Comparison of ENCODE assay signal across 22 cellular contexts in the genomic region with DNA sequence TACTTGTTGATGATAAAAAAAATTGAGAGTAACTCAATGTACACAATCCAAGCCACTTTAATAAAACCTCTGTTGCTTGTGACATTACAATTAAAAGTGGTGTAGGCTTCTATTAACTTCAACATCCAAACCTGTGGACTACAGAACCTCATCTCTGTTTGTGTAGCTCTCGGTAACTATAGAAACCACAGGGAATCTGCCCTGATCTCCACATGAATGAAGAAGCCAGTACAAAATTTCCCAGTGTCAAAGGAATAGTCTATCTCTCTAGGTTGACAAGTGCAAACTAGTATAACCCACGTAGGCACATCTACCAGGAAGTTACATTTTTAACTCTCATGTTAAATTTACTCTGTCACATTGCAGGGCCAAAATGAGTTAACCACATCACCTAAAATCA.
DNase-seq lines count a peak whose midpoint lies in the region; TF ChIP-seq lines count a peak whose summit lies in the region.
"Had no signal": no experiment of that assay in that cellular context is flagged by ENCODE, and none has a peak within 500 bp of the region (broad histone marks: within the 10 kb centered on the region; RNA-seq: fewer than 3 reads in every experiment).

No MANE protein-coding gene starts in this region.

- H3K4me1 ChIP-seq in endodermal cell (ENCODE audit: control insufficient read depth, insufficient read depth, low read length), result no peaks in the 10 kb centered on the region

- WGBS in endodermal cell (ENCODE audit: insufficient coverage in 1 of 2, insufficient read length in 1 of 2), 2 experiments, result 56 to 63% methylated on average over 1 to 2 of the region's 2 CpGs

- no peaks in the 10 kb centered on the region for H3K27me3 ChIP-seq in endodermal cell (ENCODE audit: control insufficient read depth, insufficient read depth, low read length, poor library complexity, severe bottlenecking)
- H3K27me3 ChIP-seq: hepatocyte, tibial nerve had no signal

- no peaks in the 10 kb centered on the region for H3K36me3 ChIP-seq in endodermal cell (ENCODE audit: control insufficient read depth, insufficient read depth, low read length)
- H3K36me3 ChIP-seq: tibial nerve had no signal

- H3K27ac Mint-ChIP-seq in endodermal cell, result no peak overlapping the region
- H3K27ac Mint-ChIP-seq: activated B cell treated with CpG ODN at 0.5 μM for 24 hours; activated CD4-positive, alpha-beta memory T cell treated with anti-CD3 and anti-CD28 coated beads for 36 hours; CD4-positive, CD25-positive, alpha-beta regulatory T cell had no signal

- H3K27ac ChIP-seq in endodermal cell (ENCODE audit: low read depth, low read length), result peak overlapping the region; percentile 12
- H3K27ac ChIP-seq: hepatocyte, skin epidermis, tibial nerve had no signal

- no peak overlapping the region for H3K4me3 ChIP-seq in endodermal cell (ENCODE audit: low read length)
- H3K4me3 ChIP-seq: hepatocyte, skin epidermis, tibial nerve had no signal

- TF ChIP-seq CTCF in endodermal cell (conservative IDR thresholded peaks at IDR 0.05), result no peak

- peaks cover 15% of the 10 kb centered on the region for H3K4me1 Mint-ChIP-seq in endodermal cell
- H3K4me1 Mint-ChIP-seq: activated B cell treated with CpG ODN at 0.5 μM for 24 hours had no signal

- no peaks in the 10 kb centered on the region for H3K9me3 Mint-ChIP-seq in endodermal cell
- H3K9me3 Mint-ChIP-seq: activated B cell treated with CpG ODN at 0.5 μM for 24 hours; activated CD4-positive, alpha-beta memory T cell treated with anti-CD3 and anti-CD28 coated beads for 36 hours; CD4-positive, CD25-positive, alpha-beta regulatory T cell had no signal

- peak; percentile 3 for DNase-seq in HT-29 (ENCODE audit: low spot score)
- peak; percentile 8 for DNase-seq in NCI-H146 treated with DMSO at 0.1 percent for 48 hours (lab: John Stamatoyannopoulos, UW; ENCODE audit: unreplicated experiment)
- no peak for DNase-seq in endodermal cell
- DNase-seq in left kidney (ENCODE audit: low read depth, low spot score), result peak; percentile 69
- DNase-seq in nucleus accumbens (lab: John Stamatoyannopoulos, UW), result no peak
- no peak for DNase-seq in COR-L47 (lab: John Stamatoyannopoulos, UW)
- no peak for DNase-seq in activated CD8-positive, alpha-beta memory T cell treated with anti-CD3 and anti-CD28 coated beads, Interleukin-2, amount 50 U/mL, for 4 hours
- DNase-seq: activated B cell treated with CpG ODN at 0.5 μM for 24 hours; activated CD4-positive, alpha-beta memory T cell treated with anti-CD3 and anti-CD28 coated beads for 36 hours; activated gamma-delta T cell; CD4-positive, CD25-positive, alpha-beta regulatory T cell; effector CD8-positive, alpha-beta T cell; IMR-90; kidney glomerular epithelial cell; mesenchymal stem cell; NCI-H1105; NCI-H2107; NCI-H524 treated with DMSO at 0.1 percent for 48 hours; occipital lobe had no signal

- no peak overlapping the region for H3K4me3 Mint-ChIP-seq in endodermal cell
- H3K4me3 Mint-ChIP-seq: activated B cell treated with CpG ODN at 0.5 μM for 24 hours; activated CD4-positive, alpha-beta memory T cell treated with anti-CD3 and anti-CD28 coated beads for 36 hours; CD4-positive, CD25-positive, alpha-beta regulatory T cell had no signal

- H3K27me3 Mint-ChIP-seq in endodermal cell (ENCODE audit: insufficient read depth), result no peaks in the 10 kb centered on the region
- H3K27me3 Mint-ChIP-seq: activated B cell treated with CpG ODN at 0.5 μM for 24 hours; activated CD4-positive, alpha-beta memory T cell treated with anti-CD3 and anti-CD28 coated beads for 36 hours; CD4-positive, CD25-positive, alpha-beta regulatory T cell had no signal

- H3K9ac ChIP-seq in endodermal cell (ENCODE audit: extremely low read depth, low read length, poor library complexity, severe bottlenecking), result no peak overlapping the region

- H3K9me3 ChIP-seq in endodermal cell (ENCODE audit: control insufficient read depth, low read length), result no peaks in the 10 kb centered on the region
- H3K9me3 ChIP-seq: tibial nerve had no signal

- peaks cover 3% of the 10 kb centered on the region for H3K36me3 Mint-ChIP-seq in endodermal cell (ENCODE audit: low read depth)

Comparison
In these comparisons a context has a peak if more than half of its experiments do, and no peak if none do; other contexts are left out.
1. DNase-seq: peak in HT-29 (single experiment), NCI-H146 treated with DMSO at 0.1 percent for 48 hours (single experiment) and left kidney (single experiment); none in endodermal cell (single experiment), nucleus accumbens (0 of 56), COR-L47 (single experiment) and activated CD8-positive, alpha-beta memory T cell treated with anti-CD3 and anti-CD28 coated beads, Interleukin-2, amount 50 U/mL, for 4 hours (single experiment).